In the genomic region with DNA sequence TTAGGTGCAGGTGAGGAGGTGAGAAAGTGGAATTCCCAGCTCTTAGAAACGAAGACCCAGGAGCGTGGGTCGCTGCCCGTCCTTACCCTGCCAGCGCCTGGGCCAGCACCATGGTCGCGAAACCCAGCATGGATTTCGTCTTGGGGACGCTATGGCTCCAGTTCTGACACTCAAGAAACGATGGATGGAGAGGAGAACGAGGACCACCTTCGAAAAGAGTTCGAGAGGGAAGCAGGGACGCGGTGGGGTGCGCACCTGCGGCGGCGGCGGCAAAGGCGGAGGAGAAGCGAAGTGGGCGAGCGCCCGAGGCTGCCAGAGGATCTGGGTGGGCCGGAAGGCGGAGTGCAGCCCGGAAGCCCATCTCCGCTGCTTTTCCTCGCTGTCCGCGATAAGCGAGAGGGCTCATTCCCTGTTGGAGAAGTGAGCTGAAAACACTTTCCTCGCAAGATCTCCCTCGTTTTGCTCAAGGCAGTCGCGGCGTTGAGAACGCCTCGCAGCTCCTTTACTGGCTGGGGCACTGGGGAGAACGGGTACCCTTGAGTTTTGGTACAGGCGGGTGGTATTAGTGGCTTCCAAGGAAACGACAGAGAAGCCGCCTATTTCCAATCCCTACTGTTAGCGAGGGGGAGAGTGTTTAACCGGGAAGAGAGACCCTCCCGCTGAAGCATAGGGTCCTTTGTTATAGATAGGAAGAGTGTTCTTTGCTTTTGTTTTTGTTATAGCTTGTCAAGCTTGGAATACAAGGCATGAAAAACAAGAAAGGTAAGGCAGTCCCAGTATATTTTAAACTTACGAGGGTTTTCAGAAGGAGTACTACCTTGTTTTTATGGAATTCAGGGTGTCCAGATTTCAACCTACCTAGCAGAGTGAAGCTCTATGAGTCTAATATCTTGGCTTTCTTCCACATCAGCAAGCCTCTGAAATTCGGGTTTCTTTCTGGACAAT, we compare ENCODE assay signal across 13 cellular contexts.
A peak's percentile ranks its signal among the peaks of the same experiment; 100 is the strongest.
DNase-seq lines count a peak whose midpoint lies in the region; ATAC-seq and TF ChIP-seq lines count a peak whose summit lies in the region.
"Had no signal": no experiment of that assay in that cellular context is flagged by ENCODE, and none has a peak within 500 bp of the region (broad histone marks: within the 10 kb centered on the region; RNA-seq: fewer than 3 reads in every experiment).

No MANE protein-coding gene starts in this region.

- H3K27ac Mint-ChIP-seq in CD8-positive, alpha-beta memory T cell, result peak overlapping the region in 2 of 8 donors; percentile 30 to 61
- H3K27ac Mint-ChIP-seq in natural killer cell, result no peak overlapping the region

- no peak overlapping the region for H3K27ac ChIP-seq in CD8-positive, alpha-beta memory T cell (ENCODE audit: low read depth, low read length)
- no peak overlapping the region for H3K27ac ChIP-seq in HUES6 (ENCODE audit: low read depth, low read length)
- H3K27ac ChIP-seq: colonic mucosa had no signal

- CTCF ChIA-PET in CD8-positive, alpha-beta memory T cell (lab: Charles Lee), result no interaction called here

- peaks cover 98 to 99% of the 10 kb centered on the region in 2 donors for H3K27me3 Mint-ChIP-seq in CD8-positive, alpha-beta memory T cell
- H3K27me3 Mint-ChIP-seq in natural killer cell (ENCODE audit: low read depth in 2 of 2), result peaks cover 86 to 89% of the 10 kb centered on the region in 2 donors

- H3K36me3 Mint-ChIP-seq in CD8-positive, alpha-beta memory T cell, result peaks cover 0 to 4% (median 2%) of the 10 kb centered on the region in 3 donors
- peaks cover 19% of the 10 kb centered on the region for H3K36me3 Mint-ChIP-seq in natural killer cell

- ATAC-seq in natural killer cell (no peak), HG03175 (IDR thresholded peaks at IDR 0.05; ENCODE audit: unreplicated experiment) (no peak), Right ventricle myocardium superior (ENCODE audit: poor library complexity) (no peak)

- H3K4me1 Mint-ChIP-seq in CD8-positive, alpha-beta memory T cell, result peaks cover 5 to 13% (median 10%) of the 10 kb centered on the region in 3 donors
- H3K4me1 Mint-ChIP-seq in natural killer cell, result peaks cover 0 to 16% of the 10 kb centered on the region in 2 donors

- no peaks in the 10 kb centered on the region for H3K36me3 ChIP-seq in CD8-positive, alpha-beta memory T cell (ENCODE audit: insufficient read depth, low read length)
- no peaks in the 10 kb centered on the region for H3K36me3 ChIP-seq in HUES6 (ENCODE audit: control insufficient read depth, insufficient read depth, low read length)
- H3K36me3 ChIP-seq: colonic mucosa had no signal

- H3K9me3 ChIP-seq in CD8-positive, alpha-beta memory T cell (ENCODE audit: low read length), result no peaks in the 10 kb centered on the region
- H3K9me3 ChIP-seq in HUES6 (ENCODE audit: control insufficient read depth, insufficient read depth, low read depth, low read length), result no peaks in the 10 kb centered on the region
- H3K9me3 ChIP-seq: colonic mucosa had no signal

- POLR2A ChIA-PET in CD8-positive, alpha-beta memory T cell (lab: Charles Lee), result no interaction called here

- TF ChIP-seq POLR2A in erythroblast (IDR thresholded peaks at IDR 0.05; ENCODE audit: low read length), result no peak

- H3K27me3 ChIP-seq in CD8-positive, alpha-beta memory T cell (ENCODE audit: insufficient read depth, low read length, poor library complexity, severe bottlenecking), result peaks cover 86% of the 10 kb centered on the region
- peaks cover 100% of the 10 kb centered on the region for H3K27me3 ChIP-seq in HUES6 (ENCODE audit: control insufficient read depth, insufficient read depth, low read length)

- no peak for TF ChIP-seq CTCF in natural killer cell (IDR thresholded peaks at IDR 0.05)

- intact Hi-C loops in natural killer cell (cut with micrococcal nuclease), result loop anchor here (10.0 kb wide), 1 partner anchor 80 kb away; no protein-coding TSS in a partner anchor
- intact Hi-C loops in Right ventricle myocardium superior (cut with DNase I), result no loop called here

- H3K4me3 ChIP-seq in CD8-positive, alpha-beta memory T cell (ENCODE audit: low read length), result no peak overlapping the region
- peak overlapping the region; percentile 75 for H3K4me3 ChIP-seq in HUES6 (ENCODE audit: low read depth, low read length)
- H3K4me3 ChIP-seq: colonic mucosa had no signal

- H3K9ac ChIP-seq in HUES6 (ENCODE audit: low read length), result peak overlapping the region; percentile 9

- no peak for DNase-seq in CD8-positive, alpha-beta memory T cell
- DNase-seq in ecto neural progenitor cell (ENCODE audit: low spot score), result peak; percentile 72
- no peak for DNase-seq in natural killer cell
- no peak for DNase-seq in erythroblast (lab: John Stamatoyannopoulos, UW)
- DNase-seq in hypothalamus (lab: John Stamatoyannopoulos, UW), result no peak
- DNase-seq in Right ventricle myocardium superior, result no peak
- DNase-seq: colonic mucosa, DMS79, kidney, MM.1S, NCI-H526 treated with DMSO at 0.1 percent for 48 hours had no signal

- H3K4me1 ChIP-seq in CD8-positive, alpha-beta memory T cell (ENCODE audit: insufficient read depth, low read length), result no peaks in the 10 kb centered on the region
- H3K4me1 ChIP-seq in HUES6 (ENCODE audit: control insufficient read depth, insufficient read depth, low read length), result peaks cover 12% of the 10 kb centered on the region; the same call in 1 of the 2 replicates
- H3K4me1 ChIP-seq: colonic mucosa had no signal

- H3K9me3 Mint-ChIP-seq in CD8-positive, alpha-beta memory T cell, result peaks cover 16 to 56% (median 48%) of the 10 kb centered on the region in 5 donors
- peaks cover 0 to 5% of the 10 kb centered on the region in 2 donors for H3K9me3 Mint-ChIP-seq in natural killer cell

- H3K4me3 Mint-ChIP-seq in CD8-positive, alpha-beta memory T cell, result peak overlapping the region in 4 of 7 donors; percentile 10 to 76 (median 45)
- peak overlapping the region; percentile 52 for H3K4me3 Mint-ChIP-seq in natural killer cell
